In the genomic region with DNA sequence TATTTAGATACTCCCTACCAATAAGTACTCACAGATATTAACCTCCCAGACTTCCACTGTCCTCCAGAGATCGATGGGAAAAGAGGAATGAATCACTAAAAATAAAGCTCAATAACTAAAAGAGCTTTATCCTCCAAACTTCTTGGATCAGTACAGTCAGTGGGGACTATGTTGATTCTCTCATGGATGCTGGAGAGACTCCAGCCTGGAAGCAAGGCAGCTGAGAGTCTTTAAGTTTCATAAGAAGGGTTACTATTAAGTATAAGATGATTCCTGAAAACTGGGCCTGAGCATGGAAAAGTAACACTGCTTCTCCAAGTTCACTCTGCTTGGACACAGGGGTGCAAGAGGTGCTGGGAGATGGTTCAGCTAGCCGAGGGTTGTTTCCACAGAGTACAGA, we compare ENCODE assay signal across 20 cellular contexts. TPM values are rescaled to one million over a fixed set of nuclear protein-coding genes. Genes with fewer than 3 reads are reported as not detected.
DNase-seq lines count a peak whose midpoint lies in the region; ATAC-seq and TF ChIP-seq lines count a peak whose summit lies in the region.
"Had no signal": no experiment of that assay in that cellular context is flagged by ENCODE, and none has a peak within 500 bp of the region (broad histone marks: within the 10 kb centered on the region; RNA-seq: fewer than 3 reads in every experiment).

No MANE protein-coding gene starts in this region.

- ATAC-seq in Right ventricle myocardium superior (ENCODE audit: poor library complexity) (peak; percentile 47), psoas muscle (no peak), HG03342 (IDR thresholded peaks at IDR 0.05; ENCODE audit: unreplicated experiment) (no peak), GM21619 (IDR thresholded peaks at IDR 0.05; ENCODE audit: unreplicated experiment) (no peak)
- ATAC-seq: naive thymus-derived CD8-positive, alpha-beta T cell; PC-3 had no signal

- DNase-seq in ascending aorta (ENCODE audit: low spot score in 2 of 2), result no peak
- no peak for DNase-seq in Right ventricle myocardium superior
- no peak for DNase-seq in psoas muscle
- DNase-seq in GDM1 (lab: John Stamatoyannopoulos, UW), result no peak
- DNase-seq: activated B cell treated with CpG ODN at 0.5 μM for 24 hours; activated CD8-positive, alpha-beta memory T cell treated with anti-CD3 and anti-CD28 coated beads, Interleukin-2, amount 10 ng/mL, durations not matched to agents 7 days and 5 days; activated gamma-delta T cell treated with Interleukin-2 at 50 U/mL for 16 hours; effector memory CD4-positive, alpha-beta T cell; head of caudate nucleus; kidney glomerular epithelial cell; naive thymus-derived CD8-positive, alpha-beta T cell; NCI-H1694 treated with DMSO at 0.1 percent for 48 hours; NCI-H510A; PC-3; small intestine; stimulated activated naive CD4-positive, alpha-beta T cell treated with Interleukin-2 at 50 U/mL for 16 hours had no signal

- no peaks in the 10 kb centered on the region for H3K36me3 ChIP-seq in ascending aorta
- no peaks in the 10 kb centered on the region for H3K36me3 ChIP-seq in psoas muscle (ENCODE audit: insufficient read depth in 1 of 2, low read depth in 1 of 2)
- no peaks in the 10 kb centered on the region for H3K36me3 ChIP-seq in urinary bladder (ENCODE audit: insufficient read depth)
- H3K36me3 ChIP-seq: HAP-1 had no signal

- H3K9me3 ChIP-seq in ascending aorta (no peaks in the 10 kb centered on the region), psoas muscle (no peaks in the 10 kb centered on the region)
- H3K9me3 ChIP-seq: HAP-1 had no signal

- H3K4me1 ChIP-seq in ascending aorta (peaks cover 0 to 10% of the 10 kb centered on the region in 2 donors), psoas muscle (no peaks in the 10 kb centered on the region), urinary bladder (ENCODE audit: insufficient read depth) (no peaks in the 10 kb centered on the region)
- H3K4me1 ChIP-seq: HAP-1 had no signal

- WGBS in psoas muscle, 3 donors, result 25 to 47% (median 31%) methylated on average over 2 of the region's 2 CpGs
- 15% methylated on average over 2 of the region's 2 CpGs for WGBS in urinary bladder

- no peaks in the 10 kb centered on the region for H3K27me3 ChIP-seq in ascending aorta
- no peaks in the 10 kb centered on the region for H3K27me3 ChIP-seq in psoas muscle (ENCODE audit: insufficient read depth in 3 of 3, low read length in 2 of 3)

- H3K27ac ChIP-seq in ascending aorta (peak overlapping the region; percentile 56 to 58), psoas muscle (peak overlapping the region; percentile 28), urinary bladder (ENCODE audit: low read depth) (peak overlapping the region; percentile 60)

- H3K4me3 ChIP-seq in ascending aorta (peak overlapping the region in 1 of 2 donors; percentile 47), psoas muscle (no peak overlapping the region), urinary bladder (ENCODE audit: low read depth, low read length) (no peak overlapping the region)
- H3K4me3 ChIP-seq: HAP-1 had no signal

- intact Hi-C loops in ascending aorta (cut with DNase I) (no loop called here), Right ventricle myocardium superior (cut with DNase I) (no loop called here), psoas muscle (cut with DNase I) (no loop called here)

- TF ChIP-seq CTCF in ascending aorta (IDR thresholded peaks at IDR 0.05) (no peak), psoas muscle (IDR thresholded peaks at IDR 0.05) (no peak)

RNA-seq across cellular contexts. Expression of gene DDR2, which starts 6.2 kb away (rescaled TPM):
- 77.9 TPM for total RNA-seq in ascending aorta
- total RNA-seq in Right ventricle myocardium superior, result 36.6 TPM
- total RNA-seq in psoas muscle, result 10 to 100 TPM in 1 of 4 donors, 1 to 10 TPM in 3; 6.0 to 21.2 (median 6.4) TPM
- polyA plus RNA-seq in psoas muscle, result 1 to 10 TPM; 1.3 to 2.9 (median 1.6) TPM
- 101 TPM for total RNA-seq in urinary bladder
- polyA plus RNA-seq in urinary bladder, result 57.9 TPM
